Comparison of ENCODE assay signal across 17 cellular contexts in the genomic region with DNA sequence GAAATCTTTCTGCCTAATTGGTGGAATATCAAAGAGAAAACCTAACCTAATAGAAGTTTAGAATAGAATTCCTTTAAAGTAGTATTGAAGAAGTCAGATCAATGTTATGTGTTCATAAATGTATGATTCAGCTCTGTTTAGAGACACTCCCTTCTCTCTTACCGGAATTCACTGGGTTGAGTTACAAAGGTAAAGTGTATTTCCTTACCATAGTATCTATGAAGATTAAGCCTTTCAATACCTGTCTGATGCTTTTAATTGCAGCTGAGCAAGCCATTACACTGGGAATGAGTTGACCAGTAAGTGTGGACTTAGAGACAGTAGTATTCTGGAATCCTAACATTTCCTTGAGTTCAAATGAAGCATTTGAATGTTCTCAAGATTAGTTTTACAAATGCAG.
DNase-seq lines count a peak whose midpoint lies in the region; ATAC-seq, FAIRE-seq and TF ChIP-seq lines count a peak whose summit lies in the region.
"Had no signal": no experiment of that assay in that cellular context is flagged by ENCODE, and none has a peak within 500 bp of the region (broad histone marks: within the 10 kb centered on the region; RNA-seq: fewer than 3 reads in every experiment).

No MANE protein-coding gene starts in this region.

- H3K4me3 ChIP-seq in bronchial epithelial cell (ENCODE audit: low read depth, low read length) = no peak overlapping the region
- no peak overlapping the region for H3K4me3 ChIP-seq in brain microvascular endothelial cell (ENCODE audit: low read depth, low read length)
- H3K4me3 ChIP-seq: GM23248 had no signal

- in situ Hi-C loops in brain microvascular endothelial cell (cut with HindIII; ENCODE audit: low pct_ligation_motif_present, low sequenced_read_pairs) = no loop called here

- no peaks in the 10 kb centered on the region for H3K36me3 ChIP-seq in bronchial epithelial cell (ENCODE audit: control insufficient read depth, insufficient read depth, low read length)
- H3K36me3 ChIP-seq in brain microvascular endothelial cell (replicated peaks) = no peaks in the 10 kb centered on the region

- no peak overlapping the region for H3K27ac ChIP-seq in brain microvascular endothelial cell
- H3K27ac ChIP-seq: GM23248 had no signal

- FAIRE-seq in GM12891 (lab: Jason Lieb, UNC) = peak; percentile 31
- no peak for FAIRE-seq in bronchial epithelial cell (lab: Jason Lieb, UNC)
- FAIRE-seq: G401.6, H1 had no signal

- TF ChIP-seq CTCF in bronchial epithelial cell (IDR thresholded peaks at IDR 0.05; ENCODE audit: insufficient read depth, low read length, severe bottlenecking) = no peak
- no peak for TF ChIP-seq CTCF in brain microvascular endothelial cell (IDR thresholded peaks at IDR 0.05; ENCODE audit: low read depth, low read length, missing control alignments)

- H3K27me3 ChIP-seq in bronchial epithelial cell (ENCODE audit: control insufficient read depth, insufficient read depth, low read length) (no peaks in the 10 kb centered on the region), brain microvascular endothelial cell (replicated peaks) (no peaks in the 10 kb centered on the region)

- TF ChIP-seq POLR2A in GM12891 (IDR thresholded peaks at IDR 0.05; ENCODE audit: low read depth, low read length) = no peak

- intact Hi-C loops in left colon (cut with DNase I, micrococcal nuclease) = no loop called here

- peak; percentile 66 for ATAC-seq in left colon

- DNase-seq in GM12891 (ENCODE audit: insufficient read length, low spot score) = no peak
- DNase-seq in bronchial epithelial cell (ENCODE audit: low read depth) = peak; percentile 22
- DNase-seq in left colon = no peak
- DNase-seq in brain microvascular endothelial cell = no peak
- no peak for DNase-seq in NCI-H1417 treated with DMSO at 0.1 percent for 48 hours (lab: John Stamatoyannopoulos, UW)
- no peak for DNase-seq in epidermal melanocyte (ENCODE audit: insufficient read length, low spot score)
- DNase-seq: C1 segment of cervical spinal cord; Calu3; CD4-positive, alpha-beta memory T cell; COR-L47; DMS53; DMS79 treated with DMSO at 0.1 percent for 48 hours; GM23248; H7; HCEC 1CT had no signal

TF ChIP-seq in GM12891, 5 proteins besides CTCF, POLR2A, EP300 and RAD21:
- TF ChIP-seq PAX5 (IDR thresholded peaks at IDR 0.05; ENCODE audit: insufficient read depth, low read length, severe bottlenecking) (no peak), SPI1 (IDR thresholded peaks at IDR 0.05; ENCODE audit: low read depth, low read length) (no peak), TAF1 (IDR thresholded peaks at IDR 0.05; ENCODE audit: low read depth, low read length) (no peak), POU2F2 (IDR thresholded peaks at IDR 0.05; ENCODE audit: low read depth, low read length) (no peak), POLR2AphosphoS5 (IDR thresholded peaks at IDR 0.05; ENCODE audit: low read depth, low read length) (no peak)
